8 cellular contexts compared by ENCODE assay signal in the genomic region with DNA sequence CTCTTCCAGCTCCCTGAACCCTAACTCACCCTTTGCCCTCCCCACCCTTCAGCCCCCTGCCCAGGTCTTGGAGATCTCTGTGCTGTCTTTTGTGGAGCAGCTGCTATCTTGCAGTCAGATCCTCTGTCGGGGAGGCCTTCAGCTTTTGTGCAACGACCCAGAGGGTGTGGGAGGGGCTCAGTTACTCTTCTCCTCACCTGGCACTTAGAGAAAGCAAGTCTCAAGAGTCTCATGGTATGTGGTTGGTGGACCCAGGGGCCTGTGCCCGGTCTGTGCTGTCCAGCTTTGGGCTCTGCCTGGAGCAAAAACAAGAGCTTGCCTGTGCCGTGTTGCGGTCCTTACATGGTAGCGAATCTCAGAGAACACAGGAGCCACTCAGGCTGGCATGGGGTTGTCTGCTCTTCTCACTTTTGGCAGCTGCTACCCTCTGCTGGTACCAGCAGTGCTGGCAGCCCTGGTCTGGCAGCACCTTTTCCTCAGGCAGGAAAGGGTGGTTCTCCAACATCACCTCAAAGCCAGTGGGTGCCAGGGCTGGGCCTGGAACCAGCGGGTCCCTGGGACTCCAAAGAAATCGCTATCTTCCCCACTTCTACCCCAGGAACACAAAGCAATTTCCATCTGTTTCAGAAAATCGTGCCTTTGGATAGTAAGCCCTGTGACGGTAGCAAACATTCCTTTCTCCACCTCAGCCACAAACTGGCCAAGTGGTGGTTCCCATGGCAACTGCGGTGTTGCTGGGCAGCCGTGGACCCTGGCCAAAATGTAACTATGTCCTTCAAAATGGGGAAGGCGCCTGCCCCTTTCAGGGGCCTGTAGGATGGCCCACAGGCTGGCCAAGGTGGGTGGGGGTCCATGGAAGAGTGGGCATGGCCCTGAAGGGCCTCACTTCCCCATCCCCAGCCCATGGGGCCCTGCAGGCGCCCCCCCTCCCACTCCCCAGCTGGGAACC.
DNase-seq lines count a peak whose midpoint lies in the region; ATAC-seq and TF ChIP-seq lines count a peak whose summit lies in the region.

No MANE protein-coding gene starts in this region.

- H3F3A ChIP-seq in MM.1S (ENCODE audit: insufficient read depth, low read length) = no peaks in the 10 kb centered on the region

- TF ChIP-seq EP300 in sigmoid colon (IDR thresholded peaks at IDR 0.05) = peak in 1 of 4 donors; percentile 38

- peaks cover 25 to 56% (median 51%) of the 10 kb centered on the region in 10 experiments for H3K4me1 ChIP-seq in BLaER1 treated with 17β-estradiol and CSF1 and Interleukin-3, amounts not matched to agents 10 nM and 100 nM
- H3K4me1 ChIP-seq in MM.1S (ENCODE audit: low read length) = no peaks in the 10 kb centered on the region
- peaks cover 3% of the 10 kb centered on the region for H3K4me1 ChIP-seq in foreskin keratinocyte
- H3K4me1 ChIP-seq in sigmoid colon = peaks cover 0 to 80% (median 62%) of the 10 kb centered on the region in 4 donors
- no peaks in the 10 kb centered on the region for H3K4me1 ChIP-seq in H9 (ENCODE audit: insufficient read depth, low read length)

- no peak overlapping the region for H3K14ac ChIP-seq in H9 (ENCODE audit: insufficient read depth, low read length)

- no peaks in the 10 kb centered on the region for H3K27me3 ChIP-seq in BLaER1 treated with 17β-estradiol and CSF1 and Interleukin-3, amounts not matched to agents 10 nM and 100 nM
- H3K27me3 ChIP-seq in MM.1S (replicated peaks; ENCODE audit: insufficient read depth, low read length) (no peaks in the 10 kb centered on the region), foreskin keratinocyte (no peaks in the 10 kb centered on the region), sigmoid colon (no peaks in the 10 kb centered on the region), H9 (ENCODE audit: insufficient read depth, low read length) (no peaks in the 10 kb centered on the region)

- TF ChIP-seq CTCF in MM.1S (IDR thresholded peaks at IDR 0.05; ENCODE audit: low read length) (peak; percentile 21; the same call in 1 of the 2 replicates), foreskin keratinocyte (conservative IDR thresholded peaks at IDR 0.05) (peak; percentile 68), sigmoid colon (IDR thresholded peaks at IDR 0.05) (peak in 3 of 4 experiments; percentile 9 to 17 (median 11)), H9 (conservative IDR thresholded peaks at IDR 0.05) (no peak)

- H3T11ph ChIP-seq in H9 (ENCODE audit: low read length) = no peak overlapping the region

- no peak overlapping the region for H3K23ac ChIP-seq in H9 (ENCODE audit: insufficient read length, low read depth, low read length)

- no peak overlapping the region for H4K91ac ChIP-seq in H9 (ENCODE audit: insufficient read length, low read depth, low read length)

- no peaks in the 10 kb centered on the region for H3K23me2 ChIP-seq in H9 (ENCODE audit: insufficient read length, low read depth, low read length, poor library complexity, severe bottlenecking)

- TF ChIP-seq POLR2A in sigmoid colon (IDR thresholded peaks at IDR 0.05) = no peak

- H3K36me3 Mint-ChIP-seq in activated T-cell treated with anti-CD3 and anti-CD28 coated beads, Interleukin-2, amount 50 U/mL, for 4 hours (ENCODE audit: insufficient read depth) = peaks cover 2% of the 10 kb centered on the region
- no peaks in the 10 kb centered on the region; a peak in 1 of 7 replicates for H3K36me3 Mint-ChIP-seq in H9 (ENCODE audit: insufficient read depth in 1 of 3, low read depth in 3 of 3)

- 69 to 70% methylated on average over 14 of the region's 14 CpGs for WGBS in sigmoid colon, 2 donors
- no CpG with 5 or more reads among the region's 14 CpGs for WGBS in H9 (ENCODE audit: extremely low coverage, insufficient read length, low lambda C conversion rate)

- H3K4ac ChIP-seq in H9 (ENCODE audit: low read depth, low read length) = no peak overlapping the region

- H2BK120ac ChIP-seq in H9 (ENCODE audit: low read depth, low read length, poor library complexity, severe bottlenecking) = no peak overlapping the region

- no peak overlapping the region for H4K8ac ChIP-seq in H9 (replicated peaks; ENCODE audit: insufficient read length, low read depth, low read length)

- H3K79me2 ChIP-seq in MM.1S (ENCODE audit: low read length) = no peaks in the 10 kb centered on the region
- H3K79me2 ChIP-seq in H9 (ENCODE audit: insufficient read depth, low read length) = no peaks in the 10 kb centered on the region

- peaks cover 8 to 27% (median 18%) of the 10 kb centered on the region in 11 experiments; a peak in 17 of 22 replicates for H3K9me3 ChIP-seq in BLaER1 treated with 17β-estradiol and CSF1 and Interleukin-3, amounts not matched to agents 10 nM and 100 nM (replicated peaks in 1 of 11)
- H3K9me3 ChIP-seq in MM.1S (replicated peaks; ENCODE audit: insufficient read depth, low read length) (no peaks in the 10 kb centered on the region), sigmoid colon (no peaks in the 10 kb centered on the region), H9 (ENCODE audit: control insufficient read depth, low read depth, low read length) (no peaks in the 10 kb centered on the region)

- peaks cover 0 to 26% (median 0%) of the 10 kb centered on the region in 11 experiments; a peak in 4 of 22 replicates for H4K20me1 ChIP-seq in BLaER1 treated with 17β-estradiol and CSF1 and Interleukin-3, amounts not matched to agents 10 nM and 100 nM
- H4K20me1 ChIP-seq in MM.1S (ENCODE audit: insufficient read depth, low read length) (no peaks in the 10 kb centered on the region), H9 (ENCODE audit: control insufficient read depth, insufficient read depth, insufficient read length) (no peaks in the 10 kb centered on the region)

- DNase-seq in MM.1S (no peak), foreskin keratinocyte (no peak), sigmoid colon (peak; percentile 93), H9 (no peak)
- DNase-seq in activated T-cell treated with anti-CD3 and anti-CD28 coated beads, Interleukin-2, amount 50 U/mL, for 4 hours = peak; percentile 53

- no peak overlapping the region for H2BK12ac ChIP-seq in H9 (ENCODE audit: insufficient read length, low read depth, low read length)

- peak overlapping the region in 1 of 11 experiments; percentile 9; a peak in 1 of 22 replicates for H3K9ac ChIP-seq in BLaER1 treated with 17β-estradiol and CSF1 and Interleukin-3, amounts not matched to agents 10 nM and 100 nM
- H3K9ac ChIP-seq in MM.1S (ENCODE audit: low read length) (no peak overlapping the region), H9 (ENCODE audit: extremely low read depth, insufficient read length, low read length) (no peak overlapping the region)

- H2BK15ac ChIP-seq in H9 (ENCODE audit: low read depth, low read length) = no peak overlapping the region

- H4K5ac ChIP-seq in H9 (ENCODE audit: insufficient read length, low read depth, low read length) = no peak overlapping the region

- no peak overlapping the region for H2BK20ac ChIP-seq in H9 (ENCODE audit: low read depth, low read length, poor library complexity, severe bottlenecking)

- H3K79me1 ChIP-seq in H9 (ENCODE audit: insufficient read depth, low read depth, low read length, poor library complexity, severe bottlenecking) = no peaks in the 10 kb centered on the region

- peaks cover 28% of the 10 kb centered on the region for H3K4me1 Mint-ChIP-seq in activated T-cell treated with anti-CD3 and anti-CD28 coated beads, Interleukin-2, amount 50 U/mL, for 4 hours (ENCODE audit: low read depth)
- H3K4me1 Mint-ChIP-seq in H9 = 0 out of 4 replicates have a peak, but pooled peaks cover 0 to 2% of the 10 kb centered on the region in 2 experiments

- no peaks in the 10 kb centered on the region for H3K9me2 ChIP-seq in MM.1S (replicated peaks; ENCODE audit: insufficient read depth, low read length)

- H3K36me3 ChIP-seq in BLaER1 treated with 17β-estradiol and CSF1 and Interleukin-3, amounts not matched to agents 10 nM and 100 nM = peaks cover 0 to 16% (median 0%) of the 10 kb centered on the region in 11 experiments; a peak in 7 of 22 replicates
- H3K36me3 ChIP-seq in MM.1S (replicated peaks; ENCODE audit: insufficient read depth, low read length) (no peaks in the 10 kb centered on the region), sigmoid colon (no peaks in the 10 kb centered on the region)

- intact Hi-C loops in sigmoid colon (cut with DNase I) = loop anchor here (2.0 to 5.0 kb wide), 3 partner anchors 43 to 496 kb away; a partner anchor contains a TSS

- H3K4me3 ChIP-seq in BLaER1 treated with 17β-estradiol and CSF1 and Interleukin-3, amounts not matched to agents 10 nM and 100 nM = no peak overlapping the region
- H3K4me3 ChIP-seq in MM.1S (ENCODE audit: low read length) (no peak overlapping the region), sigmoid colon (no peak overlapping the region)

- H3K27ac Mint-ChIP-seq in H9 = peak overlapping the region in 1 of 3 experiments; percentile 70; a peak in 2 of 7 replicates

- no peak overlapping the region for H3K56ac ChIP-seq in H9 (ENCODE audit: insufficient read length, low read depth, low read length)

- H3K27ac ChIP-seq in BLaER1 treated with 17β-estradiol and CSF1 and Interleukin-3, amounts not matched to agents 10 nM and 100 nM = peak overlapping the region in 5 of 11 experiments; percentile 14 to 85 (median 33); a peak in 8 of 22 replicates
- H3K27ac ChIP-seq in MM.1S (ENCODE audit: low read length) (no peak overlapping the region), foreskin keratinocyte (no peak overlapping the region), sigmoid colon (peak overlapping the region; percentile 83 to 95 (median 88)), H9 (ENCODE audit: insufficient read length, low read depth, low read length) (no peak overlapping the region)

- H2AK5ac ChIP-seq in H9 (ENCODE audit: insufficient read length, low read length) = no peak overlapping the region

- no peaks in the 10 kb centered on the region for H3K27me3 Mint-ChIP-seq in activated T-cell treated with anti-CD3 and anti-CD28 coated beads, Interleukin-2, amount 50 U/mL, for 4 hours (ENCODE audit: low read depth)
- H3K27me3 Mint-ChIP-seq in H9 (ENCODE audit: low read depth) = peaks cover 6% of the 10 kb centered on the region; the same call in 1 of the 2 replicates

- ATAC-seq in activated T-cell treated with anti-CD3 and anti-CD28 coated beads, Interleukin-2, amount 50 U/mL, for 4 hours = peak; percentile 85 to 87
- ATAC-seq in foreskin keratinocyte (peak; percentile 58), GM21360 (IDR thresholded peaks at IDR 0.05; ENCODE audit: unreplicated experiment) (no peak), GM19023 (IDR thresholded peaks at IDR 0.05; ENCODE audit: unreplicated experiment) (no peak)

- peak overlapping the region; percentile 8 for H3K4me3 Mint-ChIP-seq in activated T-cell treated with anti-CD3 and anti-CD28 coated beads, Interleukin-2, amount 50 U/mL, for 4 hours
- H3K4me3 Mint-ChIP-seq in H9 = no peak overlapping the region

- no peak overlapping the region for H2BK5ac ChIP-seq in H9 (ENCODE audit: insufficient read length, low read length)

- H3K9me3 Mint-ChIP-seq in activated T-cell treated with anti-CD3 and anti-CD28 coated beads, Interleukin-2, amount 50 U/mL, for 4 hours = no peaks in the 10 kb centered on the region
- H3K9me3 Mint-ChIP-seq in H9 = peaks cover 2 to 6% of the 10 kb centered on the region in 2 experiments; a peak in 3 of 5 replicates

- no peak overlapping the region for H3K18ac ChIP-seq in H9 (ENCODE audit: insufficient read length, low read depth, low read length)

- H2AFZ ChIP-seq in MM.1S (ENCODE audit: low read length) = no peak overlapping the region
- no peak overlapping the region for H2AFZ ChIP-seq in H9 (ENCODE audit: low read length)

- peak overlapping the region in 6 of 11 experiments; percentile 20 to 95 (median 81); a peak in 9 of 22 replicates for H3K4me2 ChIP-seq in BLaER1 treated with 17β-estradiol and CSF1 and Interleukin-3, amounts not matched to agents 10 nM and 100 nM
- H3K4me2 ChIP-seq in MM.1S (ENCODE audit: low read depth, low read length) (no peak overlapping the region), H9 (ENCODE audit: insufficient read depth, insufficient read length, low read length) (no peak overlapping the region)

Comparison
In these comparisons a context has a peak if more than half of its experiments do, and no peak if none do; other contexts are left out.
1. H3K27ac ChIP-seq: peak in sigmoid colon (4 of 4); none in MM.1S (single experiment), foreskin keratinocyte (single experiment) and H9 (single experiment).
2. H3K4me2 ChIP-seq: peak in BLaER1 treated with 17β-estradiol and CSF1 and Interleukin-3, amounts not matched to agents 10 nM and 100 nM (6 of 11); none in MM.1S (single experiment) and H9 (single experiment).
3. DNase-seq: peak in activated T-cell treated with anti-CD3 and anti-CD28 coated beads, Interleukin-2, amount 50 U/mL, for 4 hours (single experiment) and sigmoid colon (single experiment); none in MM.1S (single experiment), foreskin keratinocyte (0 of 2) and H9 (single experiment).
4. ATAC-seq: peak in activated T-cell treated with anti-CD3 and anti-CD28 coated beads, Interleukin-2, amount 50 U/mL, for 4 hours (2 of 2) and foreskin keratinocyte (single experiment); none in GM21360 (single experiment) and GM19023 (single experiment).